Comparison of ENCODE assay signal across 20 cellular contexts in the genomic region with DNA sequence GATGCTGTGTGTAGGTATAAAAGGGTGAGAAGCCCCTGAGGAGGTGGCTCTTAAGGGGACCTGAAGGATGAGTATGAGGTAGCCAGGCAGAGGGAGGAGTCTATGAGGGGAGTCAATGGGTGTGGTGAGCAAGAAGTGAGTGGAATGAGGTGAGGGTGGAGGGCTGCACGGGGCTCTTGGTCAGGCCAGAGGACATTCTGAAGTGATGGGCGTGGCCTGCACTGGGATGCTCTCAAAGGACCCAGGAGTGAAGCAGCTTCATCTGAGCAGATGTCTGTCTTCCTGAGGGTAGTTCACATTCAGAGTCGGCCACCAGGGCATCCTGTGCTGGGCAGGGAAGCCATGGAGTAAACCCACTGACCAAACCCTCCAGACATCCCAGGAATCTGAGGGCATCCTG.
"Had no signal": no experiment of that assay in that cellular context is flagged by ENCODE, and none has a peak within 500 bp of the region (broad histone marks: within the 10 kb centered on the region; RNA-seq: fewer than 3 reads in every experiment).

No MANE protein-coding gene starts in this region.

- ATAC-seq: mucosa of descending colon; pancreas; sciatic nerve; stimulated activated memory B cell treated with anti-CD40 and anti-IgM and Interleukin-4, amounts not matched to agents 10 μg/mL and 1 μg/mL and 100 μg/mL, for 72 hours had no signal

- H3K27ac Mint-ChIP-seq: activated CD4-positive, alpha-beta memory T cell treated with anti-CD3 and anti-CD28 coated beads for 36 hours; activated CD4-positive, alpha-beta T cell treated with anti-CD3 and anti-CD28 coated beads, Interleukin-2, amount 10 ng/mL, durations not matched to agents 24 days and 14 days; stimulated activated memory B cell treated with anti-CD40 and anti-IgM and Interleukin-4, amounts not matched to agents 10 μg/mL and 1 μg/mL and 100 μg/mL, for 72 hours had no signal

- H3K9me3 Mint-ChIP-seq: activated CD4-positive, alpha-beta memory T cell treated with anti-CD3 and anti-CD28 coated beads for 36 hours; activated CD4-positive, alpha-beta T cell treated with anti-CD3 and anti-CD28 coated beads, Interleukin-2, amount 10 ng/mL, durations not matched to agents 24 days and 14 days; activated naive CD4-positive, alpha-beta T cell treated with anti-CD3 and anti-CD28 coated beads, Interleukin-2, amount 50 U/mL, for 24 hours; stimulated activated memory B cell treated with anti-CD40 and anti-IgM and Interleukin-4, amounts not matched to agents 10 μg/mL and 1 μg/mL and 100 μg/mL, for 72 hours had no signal

- H3K27me3 Mint-ChIP-seq: activated CD4-positive, alpha-beta memory T cell treated with anti-CD3 and anti-CD28 coated beads for 36 hours; activated CD4-positive, alpha-beta T cell treated with anti-CD3 and anti-CD28 coated beads, Interleukin-2, amount 10 ng/mL, durations not matched to agents 24 days and 14 days; activated naive CD4-positive, alpha-beta T cell treated with anti-CD3 and anti-CD28 coated beads, Interleukin-2, amount 50 U/mL, for 24 hours; stimulated activated memory B cell treated with anti-CD40 and anti-IgM and Interleukin-4, amounts not matched to agents 10 μg/mL and 1 μg/mL and 100 μg/mL, for 72 hours had no signal

- H3K4me3 Mint-ChIP-seq: activated CD4-positive, alpha-beta memory T cell treated with anti-CD3 and anti-CD28 coated beads for 36 hours; activated CD4-positive, alpha-beta T cell treated with anti-CD3 and anti-CD28 coated beads, Interleukin-2, amount 10 ng/mL, durations not matched to agents 24 days and 14 days; activated naive CD4-positive, alpha-beta T cell treated with anti-CD3 and anti-CD28 coated beads, Interleukin-2, amount 50 U/mL, for 24 hours; stimulated activated memory B cell treated with anti-CD40 and anti-IgM and Interleukin-4, amounts not matched to agents 10 μg/mL and 1 μg/mL and 100 μg/mL, for 72 hours had no signal

- DNase-seq: activated CD4-positive, alpha-beta memory T cell treated with anti-CD3 and anti-CD28 coated beads for 36 hours; activated CD4-positive, alpha-beta T cell treated with anti-CD3 and anti-CD28 coated beads, Interleukin-2, amount 10 ng/mL, durations not matched to agents 24 days and 14 days; activated CD4-positive, CD25-positive, alpha-beta regulatory T cell treated with anti-CD3 and anti-CD28 coated beads, Interleukin-2, amount 50 U/mL, for 72 hours; activated CD8-positive, alpha-beta memory T cell treated with anti-CD3 and anti-CD28 coated beads, Interleukin-2, amount 50 U/mL, for 4 hours; activated gamma-delta T cell treated with Interleukin-2 at 50 U/mL for 16 hours; activated T-cell treated with anti-CD3 and anti-CD28 coated beads, Interleukin-2, amount 50 U/mL, for 1 hour; central memory CD4-positive, alpha-beta T cell; effector CD8-positive, alpha-beta T cell; islet precursor cell; left ventricle myocardium inferior; mucosa of descending colon; nucleus accumbens; retina; small intestine; stimulated activated CD4-positive, alpha-beta T cell treated with anti-CD3 and anti-CD28 coated beads, Interleukin-4, amount 100 ng/mL, for 24 hours; T-helper 1 cell had no signal
